1 cellular context compared by ENCODE assay signal in the genomic region with DNA sequence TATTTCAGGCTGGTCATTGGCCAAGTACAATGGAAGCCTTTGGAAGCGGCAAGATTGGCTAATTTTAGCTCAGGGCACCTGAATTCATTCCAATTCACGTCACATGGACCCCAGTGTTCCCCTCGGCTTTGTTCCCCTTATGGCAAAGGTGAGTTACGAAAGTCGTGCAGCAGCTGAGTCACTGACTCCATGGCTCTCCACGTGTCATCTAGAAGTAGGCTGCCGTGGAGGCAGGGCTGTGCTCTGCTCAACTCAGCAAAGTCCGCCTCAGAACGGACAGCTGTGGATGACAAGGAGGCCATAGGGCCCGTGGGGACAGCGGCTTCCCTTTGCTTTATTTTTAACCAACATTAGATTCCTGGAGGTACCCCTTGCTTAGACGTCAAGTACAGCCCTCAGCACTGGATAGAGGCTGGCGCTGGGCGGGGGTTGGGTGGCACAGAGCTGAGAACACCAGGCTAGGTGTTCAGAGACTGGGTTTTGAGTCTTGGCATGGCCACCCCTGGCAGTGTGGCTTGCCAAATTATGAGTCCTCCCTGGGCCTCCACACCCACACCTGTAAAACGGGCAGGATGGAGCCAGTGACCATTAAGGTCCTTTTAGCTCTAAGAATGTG.
TF ChIP-seq lines count a peak whose summit lies in the region.

No MANE protein-coding gene starts in this region.

TF ChIP-seq in H1, 55 proteins besides CTCF, POLR2A, EP300 and RAD21:
- no peak for TF ChIP-seq RFX5 (IDR thresholded peaks at IDR 0.05; ENCODE audit: borderline replicate concordance, low read depth, low read length)
- no peak for TF ChIP-seq CBX5 (IDR thresholded peaks at IDR 0.05; ENCODE audit: low read depth, low read length)
- TF ChIP-seq SUZ12 (IDR thresholded peaks at IDR 0.05; ENCODE audit: low read length), result no peak
- no peak for TF ChIP-seq ASH2L (IDR thresholded peaks at IDR 0.05; ENCODE audit: low read length)
- TF ChIP-seq HDAC2 (IDR thresholded peaks at IDR 0.05; ENCODE audit: borderline replicate concordance in 1 of 2, low read depth in 2 of 2, low read length in 2 of 2), result no peak
- no peak for TF ChIP-seq TCF12 (IDR thresholded peaks at IDR 0.05; ENCODE audit: low read depth, low read length)
- no peak for TF ChIP-seq GTF2F1 (IDR thresholded peaks at IDR 0.05; ENCODE audit: borderline replicate concordance, low read depth, low read length)
- no peak for TF ChIP-seq PHF8 (conservative IDR thresholded peaks at IDR 0.05; ENCODE audit: low read depth, low read length)
- no peak for TF ChIP-seq SP4 (IDR thresholded peaks at IDR 0.05; ENCODE audit: low read length)
- no peak for TF ChIP-seq RBBP5 (IDR thresholded peaks at IDR 0.05; ENCODE audit: borderline replicate concordance, low read depth, low read length)
- no peak for TF ChIP-seq SAP30 (IDR thresholded peaks at IDR 0.05; ENCODE audit: insufficient read depth, insufficient replicate concordance, low read length)
- TF ChIP-seq, protein P1, sequence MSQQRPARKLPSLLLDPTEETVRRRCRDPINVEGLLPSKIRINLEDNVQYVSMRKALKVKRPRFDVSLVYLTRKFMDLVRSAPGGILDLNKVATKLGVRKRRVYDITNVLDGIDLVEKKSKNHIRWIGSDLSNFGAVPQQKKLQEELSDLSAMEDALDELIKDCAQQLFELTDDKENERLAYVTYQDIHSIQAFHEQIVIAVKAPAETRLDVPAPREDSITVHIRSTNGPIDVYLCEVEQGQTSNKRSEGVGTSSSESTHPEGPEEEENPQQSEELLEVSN (IDR thresholded peaks at IDR 0.05), result no peak
- no peak for TF ChIP-seq BACH1 (IDR thresholded peaks at IDR 0.05; ENCODE audit: low read length)
- TF ChIP-seq, protein P2, sequence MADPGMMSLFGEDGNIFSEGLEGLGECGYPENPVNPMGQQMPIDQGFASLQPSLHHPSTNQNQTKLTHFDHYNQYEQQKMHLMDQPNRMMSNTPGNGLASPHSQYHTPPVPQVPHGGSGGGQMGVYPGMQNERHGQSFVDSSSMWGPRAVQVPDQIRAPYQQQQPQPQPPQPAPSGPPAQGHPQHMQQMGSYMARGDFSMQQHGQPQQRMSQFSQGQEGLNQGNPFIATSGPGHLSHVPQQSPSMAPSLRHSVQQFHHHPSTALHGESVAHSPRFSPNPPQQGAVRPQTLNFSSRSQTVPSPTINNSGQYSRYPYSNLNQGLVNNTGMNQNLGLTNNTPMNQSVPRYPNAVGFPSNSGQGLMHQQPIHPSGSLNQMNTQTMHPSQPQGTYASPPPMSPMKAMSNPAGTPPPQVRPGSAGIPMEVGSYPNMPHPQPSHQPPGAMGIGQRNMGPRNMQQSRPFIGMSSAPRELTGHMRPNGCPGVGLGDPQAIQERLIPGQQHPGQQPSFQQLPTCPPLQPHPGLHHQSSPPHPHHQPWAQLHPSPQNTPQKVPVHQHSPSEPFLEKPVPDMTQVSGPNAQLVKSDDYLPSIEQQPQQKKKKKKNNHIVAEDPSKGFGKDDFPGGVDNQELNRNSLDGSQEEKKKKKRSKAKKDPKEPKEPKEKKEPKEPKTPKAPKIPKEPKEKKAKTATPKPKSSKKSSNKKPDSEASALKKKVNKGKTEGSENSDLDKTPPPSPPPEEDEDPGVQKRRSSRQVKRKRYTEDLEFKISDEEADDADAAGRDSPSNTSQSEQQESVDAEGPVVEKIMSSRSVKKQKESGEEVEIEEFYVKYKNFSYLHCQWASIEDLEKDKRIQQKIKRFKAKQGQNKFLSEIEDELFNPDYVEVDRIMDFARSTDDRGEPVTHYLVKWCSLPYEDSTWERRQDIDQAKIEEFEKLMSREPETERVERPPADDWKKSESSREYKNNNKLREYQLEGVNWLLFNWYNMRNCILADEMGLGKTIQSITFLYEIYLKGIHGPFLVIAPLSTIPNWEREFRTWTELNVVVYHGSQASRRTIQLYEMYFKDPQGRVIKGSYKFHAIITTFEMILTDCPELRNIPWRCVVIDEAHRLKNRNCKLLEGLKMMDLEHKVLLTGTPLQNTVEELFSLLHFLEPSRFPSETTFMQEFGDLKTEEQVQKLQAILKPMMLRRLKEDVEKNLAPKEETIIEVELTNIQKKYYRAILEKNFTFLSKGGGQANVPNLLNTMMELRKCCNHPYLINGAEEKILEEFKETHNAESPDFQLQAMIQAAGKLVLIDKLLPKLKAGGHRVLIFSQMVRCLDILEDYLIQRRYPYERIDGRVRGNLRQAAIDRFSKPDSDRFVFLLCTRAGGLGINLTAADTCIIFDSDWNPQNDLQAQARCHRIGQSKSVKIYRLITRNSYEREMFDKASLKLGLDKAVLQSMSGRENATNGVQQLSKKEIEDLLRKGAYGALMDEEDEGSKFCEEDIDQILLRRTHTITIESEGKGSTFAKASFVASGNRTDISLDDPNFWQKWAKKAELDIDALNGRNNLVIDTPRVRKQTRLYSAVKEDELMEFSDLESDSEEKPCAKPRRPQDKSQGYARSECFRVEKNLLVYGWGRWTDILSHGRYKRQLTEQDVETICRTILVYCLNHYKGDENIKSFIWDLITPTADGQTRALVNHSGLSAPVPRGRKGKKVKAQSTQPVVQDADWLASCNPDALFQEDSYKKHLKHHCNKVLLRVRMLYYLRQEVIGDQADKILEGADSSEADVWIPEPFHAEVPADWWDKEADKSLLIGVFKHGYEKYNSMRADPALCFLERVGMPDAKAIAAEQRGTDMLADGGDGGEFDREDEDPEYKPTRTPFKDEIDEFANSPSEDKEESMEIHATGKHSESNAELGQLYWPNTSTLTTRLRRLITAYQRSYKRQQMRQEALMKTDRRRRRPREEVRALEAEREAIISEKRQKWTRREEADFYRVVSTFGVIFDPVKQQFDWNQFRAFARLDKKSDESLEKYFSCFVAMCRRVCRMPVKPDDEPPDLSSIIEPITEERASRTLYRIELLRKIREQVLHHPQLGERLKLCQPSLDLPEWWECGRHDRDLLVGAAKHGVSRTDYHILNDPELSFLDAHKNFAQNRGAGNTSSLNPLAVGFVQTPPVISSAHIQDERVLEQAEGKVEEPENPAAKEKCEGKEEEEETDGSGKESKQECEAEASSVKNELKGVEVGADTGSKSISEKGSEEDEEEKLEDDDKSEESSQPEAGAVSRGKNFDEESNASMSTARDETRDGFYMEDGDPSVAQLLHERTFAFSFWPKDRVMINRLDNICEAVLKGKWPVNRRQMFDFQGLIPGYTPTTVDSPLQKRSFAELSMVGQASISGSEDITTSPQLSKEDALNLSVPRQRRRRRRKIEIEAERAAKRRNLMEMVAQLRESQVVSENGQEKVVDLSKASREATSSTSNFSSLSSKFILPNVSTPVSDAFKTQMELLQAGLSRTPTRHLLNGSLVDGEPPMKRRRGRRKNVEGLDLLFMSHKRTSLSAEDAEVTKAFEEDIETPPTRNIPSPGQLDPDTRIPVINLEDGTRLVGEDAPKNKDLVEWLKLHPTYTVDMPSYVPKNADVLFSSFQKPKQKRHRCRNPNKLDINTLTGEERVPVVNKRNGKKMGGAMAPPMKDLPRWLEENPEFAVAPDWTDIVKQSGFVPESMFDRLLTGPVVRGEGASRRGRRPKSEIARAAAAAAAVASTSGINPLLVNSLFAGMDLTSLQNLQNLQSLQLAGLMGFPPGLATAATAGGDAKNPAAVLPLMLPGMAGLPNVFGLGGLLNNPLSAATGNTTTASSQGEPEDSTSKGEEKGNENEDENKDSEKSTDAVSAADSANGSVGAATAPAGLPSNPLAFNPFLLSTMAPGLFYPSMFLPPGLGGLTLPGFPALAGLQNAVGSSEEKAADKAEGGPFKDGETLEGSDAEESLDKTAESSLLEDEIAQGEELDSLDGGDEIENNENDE (IDR thresholded peaks at IDR 0.05; ENCODE audit: insufficient replicate concordance, low read length), result no peak
- TF ChIP-seq POU5F1 (IDR thresholded peaks at IDR 0.05; ENCODE audit: low read depth, low read length), result no peak
- TF ChIP-seq TEAD4 (IDR thresholded peaks at IDR 0.05; ENCODE audit: low read depth, low read length), result no peak
- TF ChIP-seq BCL11A (IDR thresholded peaks at IDR 0.05; ENCODE audit: low read depth in 2 of 2, low read length in 2 of 2), result no peak
- TF ChIP-seq NANOG (IDR thresholded peaks at IDR 0.05; ENCODE audit: insufficient read depth, low read depth, low read length, poor library complexity, severe bottlenecking), result no peak
- no peak for TF ChIP-seq JUND (IDR thresholded peaks at IDR 0.05; ENCODE audit: low read length)
